Comparison of ENCODE assay signal across 8 cellular contexts in genomic region chr1:161530158-161530557, GRCh38. TPM values are rescaled to one million over a fixed set of nuclear protein-coding genes. Genes with fewer than 3 reads are reported as not detected.
DNase-seq lines count a peak whose midpoint lies in the region; ATAC-seq and TF ChIP-seq lines count a peak whose summit lies in the region.
"Not testable (repeated sequence)": the region's sequence is repeated elsewhere in the genome, so short reads cannot be mapped to it uniquely, and the experiment has no call there.

No MANE protein-coding gene starts in this region.

- BruUV-seq in Caco-2 (replicated peaks; lab: Mats Ljungman, UMichigan), result not testable (repeated sequence)

- H3K4me3 Mint-ChIP-seq in Caco-2 (ENCODE audit: unreplicated experiment), result peak overlapping the region; percentile 69

- DNase-seq in Caco-2, result peak; percentile 53 to 72
- peak; percentile 64 for DNase-seq in LHCN-M2 (ENCODE audit: low read depth)
- not testable (repeated sequence) for DNase-seq in RWPE2 (ENCODE audit: low spot score); epithelial cell of prostate (ENCODE audit: low read depth, low spot score)
- DNase-seq in activated T-cell treated with anti-CD3 and anti-CD28 coated beads, Interleukin-2, amount 50 U/mL, for 48 hours, result peak; percentile 82 to 84
- DNase-seq in middle frontal gyrus (ENCODE audit: extremely low spot score, low spot score), result peak; percentile 37
- peak; percentile 57 for DNase-seq in stimulated activated CD8-positive, alpha-beta memory T cell treated with anti-CD3 and anti-CD28 coated beads, Interleukin-12 subunit alpha, Interleukin-12 subunit beta, amount 100 ng/mL, for 1 hour (ENCODE audit: low read depth)

- CTCF ChIA-PET in Caco-2 (lab: Charles Lee), result not testable (repeated sequence)

- H3K27ac Mint-ChIP-seq in Caco-2 (ENCODE audit: unreplicated experiment), result peak overlapping the region; percentile 81

- intact Hi-C loops in Caco-2 (cut with micrococcal nuclease; ENCODE audit: unreplicated experiment), result loop anchor here (5.0 kb wide), 1 partner anchor 82 kb away; no protein-coding TSS in a partner anchor

- not testable (repeated sequence) for H3K4me1 ChIP-seq in Caco-2; RWPE2 (ENCODE audit: insufficient read depth, poor library complexity, severe bottlenecking)

- not testable (repeated sequence) for H3K36me3 ChIP-seq in Caco-2 (ENCODE audit: control insufficient read depth, insufficient read depth, low read length); RWPE2 (ENCODE audit: low read depth)

- H3K4me3 ChIP-seq in Caco-2 (ENCODE audit: low read depth, low read length), result peak overlapping the region; percentile 51
- H3K4me3 ChIP-seq in RWPE2 (ENCODE audit: severe bottlenecking), result peak overlapping the region; percentile 49

- not testable (repeated sequence) for H3K9me3 Mint-ChIP-seq in Caco-2 (ENCODE audit: unreplicated experiment)

- H3K36me3 Mint-ChIP-seq in Caco-2 (ENCODE audit: insufficient read depth, unreplicated experiment), result peaks cover 14% of the 10 kb centered on the region

- H3K4me1 Mint-ChIP-seq in Caco-2 (ENCODE audit: low read depth, unreplicated experiment), result not testable (repeated sequence)

- H3K27me3 Mint-ChIP-seq in Caco-2 (ENCODE audit: insufficient read depth, unreplicated experiment), result not testable (repeated sequence)

- not testable (repeated sequence) for TF ChIP-seq CTCF in Caco-2 (IDR thresholded peaks at IDR 0.05; ENCODE audit: insufficient read depth in 1 of 2, low read depth in 1 of 2, low read length in 1 of 2, severe bottlenecking in 1 of 2, unreplicated experiment in 1 of 2); RWPE2 (IDR thresholded peaks at IDR 0.05; ENCODE audit: poor library complexity, severe bottlenecking)

- peak overlapping the region; percentile 51 for H3K27ac ChIP-seq in RWPE2 (ENCODE audit: poor library complexity, severe bottlenecking)
- peak overlapping the region; percentile 43 for H3K27ac ChIP-seq in epithelial cell of prostate

- POLR2A ChIA-PET in Caco-2 (lab: Charles Lee), result not testable (repeated sequence)

- ATAC-seq in GM21786 (IDR thresholded peaks at IDR 0.05; ENCODE audit: unreplicated experiment) (peak; percentile 39), RWPE2 (ENCODE audit: low read depth) (peak; percentile 53)

- not testable (repeated sequence) for H3K9me3 ChIP-seq in Caco-2; RWPE2 (ENCODE audit: severe bottlenecking)

- not testable (repeated sequence) for H3K27me3 ChIP-seq in Caco-2 (replicated peaks; ENCODE audit: control insufficient read depth, insufficient read depth, low read length); RWPE2 (ENCODE audit: insufficient read depth, poor library complexity, severe bottlenecking)

RNA-seq across cellular contexts. Expression of gene HSPA6, which starts 5.8 kb away (rescaled TPM):
- total RNA-seq in Caco-2 (2022), result 0.32 and 0.60 TPM in 2 replicates
- 0.11 TPM in 1 of 2 replicates, not detected in the other for total RNA-seq in LHCN-M2 (2014; rRNA removed)
- polyA plus RNA-seq in LHCN-M2 (2012), result 0.02 TPM

RNA-seq across cellular contexts. Expression of gene FCGR3A, which starts 19.5 kb away (rescaled TPM):
- total RNA-seq in Caco-2 (2022) (not detected in 2 replicates), LHCN-M2 (2014; rRNA removed) (not detected in 2 replicates)
- not detected for polyA plus RNA-seq in LHCN-M2 (2012)

RNA-seq across cellular contexts. Expression of gene FCGR2A, which starts 24.9 kb away (rescaled TPM):
- not detected in 2 replicates for total RNA-seq in Caco-2 (2022)
- total RNA-seq in LHCN-M2 (2014; rRNA removed), result 0.45 TPM in 1 of 2 replicates, not detected in the other
- not detected for polyA plus RNA-seq in LHCN-M2 (2012)
